ENCODE assay signal across 21 cellular contexts in the genomic region with DNA sequence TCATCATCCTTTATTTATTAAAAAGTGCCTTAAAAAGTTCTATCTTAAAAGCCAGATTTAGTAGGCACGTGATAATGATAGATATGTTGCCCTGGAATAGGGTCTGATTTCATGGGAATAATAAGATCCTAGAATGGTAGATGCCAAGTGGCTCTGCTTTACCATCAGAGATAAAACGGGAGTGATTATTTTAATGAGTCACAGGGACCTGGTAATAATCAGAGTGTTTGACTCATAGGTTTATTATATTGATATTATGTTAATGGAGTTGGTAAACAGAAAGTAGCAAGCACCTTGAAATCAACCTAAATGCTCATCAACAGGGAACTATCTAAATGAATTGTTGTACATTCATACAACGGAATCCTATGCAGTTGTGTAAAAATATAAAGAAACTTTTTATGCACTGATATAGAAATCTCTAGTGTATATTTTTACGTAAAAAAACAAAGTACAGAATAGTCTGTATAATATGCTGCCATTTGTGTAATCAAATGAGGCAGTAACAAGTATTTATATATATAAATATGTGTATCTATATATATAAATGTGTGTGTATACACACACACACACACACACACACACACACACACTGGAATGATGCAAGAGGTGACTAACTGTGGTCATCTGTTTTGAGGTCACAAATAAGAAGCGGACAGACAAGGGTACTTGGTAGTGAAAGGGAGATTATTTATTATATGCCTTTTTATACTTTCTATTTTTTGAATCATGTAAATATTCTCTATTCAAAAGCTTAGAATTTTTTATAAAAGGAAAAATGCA.
DNase-seq lines count a peak whose midpoint lies in the region; ATAC-seq and TF ChIP-seq lines count a peak whose summit lies in the region.
"Had no signal": no experiment of that assay in that cellular context is flagged by ENCODE, and none has a peak within 500 bp of the region (broad histone marks: within the 10 kb centered on the region; RNA-seq: fewer than 3 reads in every experiment).

No MANE protein-coding gene starts in this region.

- H3K36me3 Mint-ChIP-seq in WTC11, result no peaks in the 10 kb centered on the region
- no peaks in the 10 kb centered on the region for H3K36me3 Mint-ChIP-seq in stimulated activated memory B cell treated with anti-CD40 and anti-IgM and Interleukin-4, amounts not matched to agents 10 μg/mL and 1 μg/mL and 100 μg/mL, for 72 hours
- H3K36me3 Mint-ChIP-seq: activated CD4-positive, alpha-beta memory T cell treated with anti-CD3 and anti-CD28 coated beads for 36 hours; stimulated activated naive B cell treated with anti-CD40 and anti-IgM and Interleukin-4, amounts not matched to agents 10 μg/mL and 1 μg/mL and 100 μg/mL, for 72 hours had no signal

- POLR2A ChIA-PET in WTC11 (lab: Charles Lee), result no interaction called here

- TF ChIP-seq CTCF in WTC11 (IDR thresholded peaks at IDR 0.05) (no peak), fibroblast of the aortic adventitia (IDR thresholded peaks at IDR 0.05; ENCODE audit: insufficient read depth, low read length) (no peak)

- no peak overlapping the region for H3K27ac Mint-ChIP-seq in WTC11
- H3K27ac Mint-ChIP-seq in stimulated activated memory B cell treated with anti-CD40 and anti-IgM and Interleukin-4, amounts not matched to agents 10 μg/mL and 1 μg/mL and 100 μg/mL, for 72 hours, result no peak overlapping the region
- H3K27ac Mint-ChIP-seq: activated CD4-positive, alpha-beta memory T cell treated with anti-CD3 and anti-CD28 coated beads for 36 hours; nephron; stimulated activated naive B cell treated with anti-CD40 and anti-IgM and Interleukin-4, amounts not matched to agents 10 μg/mL and 1 μg/mL and 100 μg/mL, for 72 hours had no signal

- DNase-seq in ELR (ENCODE audit: low read depth) (peak; percentile 32), M059J (ENCODE audit: low read depth) (peak; percentile 27), WTC11 (ENCODE audit: low spot score) (no peak), fibroblast of the aortic adventitia (ENCODE audit: low read depth) (peak; percentile 7), RPMI8226 (no peak)
- DNase-seq: activated CD4-positive, alpha-beta memory T cell treated with anti-CD3 and anti-CD28 coated beads for 36 hours; activated CD4-positive, CD25-positive, alpha-beta regulatory T cell; activated gamma-delta T cell treated with Interleukin-2 at 50 U/mL for 16 hours; activated T-cell treated with anti-CD3 and anti-CD28 coated beads for 4 hours; adrenal gland; dermis blood vessel endothelial cell; mesendoderm; NCI-H748 treated with DMSO at 0.1 percent for 48 hours; Peyer's patch; SK-N-SH; stimulated activated naive B cell treated with anti-CD40 and anti-IgM and Interleukin-4, amounts not matched to agents 10 μg/mL and 1 μg/mL and 100 μg/mL, for 72 hours; testis had no signal

- no peak overlapping the region for H3K4me3 ChIP-seq in fibroblast of the aortic adventitia (ENCODE audit: low read depth, low read length)
- H3K4me3 ChIP-seq: adrenal gland, Peyer's patch, testis had no signal

- ATAC-seq in WTC11 (no peak), GM18907 (IDR thresholded peaks at IDR 0.05; ENCODE audit: unreplicated experiment) (no peak), GM21529 (IDR thresholded peaks at IDR 0.05; ENCODE audit: unreplicated experiment) (no peak)
- ATAC-seq in stimulated activated memory B cell treated with anti-CD40 and anti-IgM and Interleukin-4, amounts not matched to agents 10 μg/mL and 1 μg/mL and 100 μg/mL, for 72 hours, result no peak
- ATAC-seq: stimulated activated naive B cell treated with anti-CD40 and anti-IgM and Interleukin-4, amounts not matched to agents 10 μg/mL and 1 μg/mL and 100 μg/mL, for 72 hours had no signal

- H3K4me3 Mint-ChIP-seq in WTC11, result no peak overlapping the region
- H3K4me3 Mint-ChIP-seq in stimulated activated memory B cell treated with anti-CD40 and anti-IgM and Interleukin-4, amounts not matched to agents 10 μg/mL and 1 μg/mL and 100 μg/mL, for 72 hours, result no peak overlapping the region
- H3K4me3 Mint-ChIP-seq: activated CD4-positive, alpha-beta memory T cell treated with anti-CD3 and anti-CD28 coated beads for 36 hours; nephron; stimulated activated naive B cell treated with anti-CD40 and anti-IgM and Interleukin-4, amounts not matched to agents 10 μg/mL and 1 μg/mL and 100 μg/mL, for 72 hours had no signal

- H3K9me3 Mint-ChIP-seq in WTC11, result no peaks in the 10 kb centered on the region
- H3K9me3 Mint-ChIP-seq in stimulated activated memory B cell treated with anti-CD40 and anti-IgM and Interleukin-4, amounts not matched to agents 10 μg/mL and 1 μg/mL and 100 μg/mL, for 72 hours, result no peaks in the 10 kb centered on the region
- H3K9me3 Mint-ChIP-seq: activated CD4-positive, alpha-beta memory T cell treated with anti-CD3 and anti-CD28 coated beads for 36 hours; nephron; stimulated activated naive B cell treated with anti-CD40 and anti-IgM and Interleukin-4, amounts not matched to agents 10 μg/mL and 1 μg/mL and 100 μg/mL, for 72 hours had no signal

- no peaks in the 10 kb centered on the region; the same call in 1 of the 2 replicates for H3K27me3 Mint-ChIP-seq in WTC11 (ENCODE audit: low read depth)
- peaks cover 16% of the 10 kb centered on the region for H3K27me3 Mint-ChIP-seq in stimulated activated memory B cell treated with anti-CD40 and anti-IgM and Interleukin-4, amounts not matched to agents 10 μg/mL and 1 μg/mL and 100 μg/mL, for 72 hours

- H3K4me1 Mint-ChIP-seq in WTC11, result peaks cover 3% of the 10 kb centered on the region; the same call in 1 of the 2 replicates
- H3K4me1 Mint-ChIP-seq in stimulated activated memory B cell treated with anti-CD40 and anti-IgM and Interleukin-4, amounts not matched to agents 10 μg/mL and 1 μg/mL and 100 μg/mL, for 72 hours, result peaks cover 8% of the 10 kb centered on the region

- CTCF ChIA-PET in WTC11 (lab: Charles Lee), result interaction anchor here (0.6 to 1.6 kb wide), 4 partner anchors 149 to 182 kb away, joined by 3 to 5 read pairs (median 4); no protein-coding TSS in a partner anchor

TF ChIP-seq in WTC11, 78 proteins besides CTCF, POLR2A, EP300 and RAD21:
- TF ChIP-seq CREB1 (CRISPR knock-in tag; IDR thresholded peaks at IDR 0.05), result no peak
- TF ChIP-seq GABPB1 (CRISPR knock-in tag; IDR thresholded peaks at IDR 0.05), result peak; percentile 40; the same call in 1 of the 2 replicates

Comparison
In these comparisons a context has a peak if more than half of its experiments do, and no peak if none do; other contexts are left out.
1. DNase-seq: peak in ELR (single experiment), M059J (single experiment) and fibroblast of the aortic adventitia (single experiment); none in WTC11 (single experiment) and RPMI8226 (single experiment).